ENCODE assay signal across 12 cellular contexts in genomic region chr16:70692481-70693203, GRCh38. TPM values are rescaled to one million over a fixed set of nuclear protein-coding genes. Genes with fewer than 3 reads are reported as not detected.
DNase-seq lines count a peak whose midpoint lies in the region; ATAC-seq, FAIRE-seq and TF ChIP-seq lines count a peak whose summit lies in the region.
"Had no signal": no experiment of that assay in that cellular context is flagged by ENCODE, and none has a peak within 500 bp of the region (broad histone marks: within the 10 kb centered on the region; RNA-seq: fewer than 3 reads in every experiment).

No MANE protein-coding gene starts in this region.

- peak overlapping the region in 6 of 11 experiments; percentile 23 to 65 (median 59); a peak in 14 of 22 replicates for H3K9ac ChIP-seq in BLaER1 treated with 17β-estradiol and CSF1 and Interleukin-3, amounts not matched to agents 10 nM and 100 nM
- peak overlapping the region in 1 of 2 donors; percentile 26 for H3K9ac ChIP-seq in kidney (ENCODE audit: low read length in 2 of 2)

- H3K4me3 ChIP-seq in BLaER1 treated with 17β-estradiol and CSF1 and Interleukin-3, amounts not matched to agents 10 nM and 100 nM: no peak overlapping the region; a peak in 2 of 20 replicates
- no peak overlapping the region for H3K4me3 ChIP-seq in kidney (ENCODE audit: low read length in 2 of 2)

- H4K20me1 ChIP-seq in BLaER1 treated with 17β-estradiol and CSF1 and Interleukin-3, amounts not matched to agents 10 nM and 100 nM: peaks cover 0 to 100% (median 13%) of the 10 kb centered on the region in 11 experiments; a peak in 12 of 22 replicates

- intact Hi-C loops in kidney (cut with DNase I): no loop called here

- peaks cover 29 to 100% (median 92%) of the 10 kb centered on the region in 10 experiments for H3K4me1 ChIP-seq in BLaER1 treated with 17β-estradiol and CSF1 and Interleukin-3, amounts not matched to agents 10 nM and 100 nM
- H3K4me1 ChIP-seq in kidney (ENCODE audit: control insufficient read depth in 1 of 2, insufficient read depth in 1 of 2, low read depth in 1 of 2, low read length in 2 of 2): peaks cover 23 to 66% of the 10 kb centered on the region in 2 donors

- H3K27ac ChIP-seq in BLaER1 treated with 17β-estradiol and CSF1 and Interleukin-3, amounts not matched to agents 10 nM and 100 nM: peak overlapping the region in 7 of 11 experiments; percentile 28 to 78 (median 58); a peak in 12 of 22 replicates
- peak overlapping the region; percentile 58 for H3K27ac ChIP-seq in adipose tissue (ENCODE audit: low read depth, low read length)
- peak overlapping the region; percentile 71 to 74 for H3K27ac ChIP-seq in kidney (ENCODE audit: low read depth in 2 of 2, low read length in 2 of 2)

- H3K27me3 ChIP-seq in BLaER1 treated with 17β-estradiol and CSF1 and Interleukin-3, amounts not matched to agents 10 nM and 100 nM: no peaks in the 10 kb centered on the region

- H3K4me2 ChIP-seq in BLaER1 treated with 17β-estradiol and CSF1 and Interleukin-3, amounts not matched to agents 10 nM and 100 nM: peak overlapping the region in 9 of 11 experiments; percentile 40 to 97 (median 91); a peak in 18 of 22 replicates

- TF ChIP-seq CTCF in kidney (IDR thresholded peaks at IDR 0.05; ENCODE audit: borderline replicate concordance, extremely low read depth, insufficient read depth): no peak

- peak; percentile 94 for DNase-seq in kidney
- peak; percentile 48 for DNase-seq in retina
- no peak for DNase-seq in urothelium cell line (ENCODE audit: low spot score)
- DNase-seq in islet precursor cell: no peak
- DNase-seq in NCI-H1694 (lab: John Stamatoyannopoulos, UW): no peak
- DNase-seq: activated CD8-positive, alpha-beta T cell treated with anti-CD3 and anti-CD28 coated beads, Interleukin-2, amount 10 ng/mL, durations not matched to agents 7 days and 5 days; activated naive CD8-positive, alpha-beta T cell treated with anti-CD3 and anti-CD28 coated beads, Interleukin-2, amount 10 ng/mL, durations not matched to agents 7 days and 5 days had no signal

- no peak for ATAC-seq in HG02852 (IDR thresholded peaks at IDR 0.05; ENCODE audit: unreplicated experiment)
- ATAC-seq: activated CD8-positive, alpha-beta T cell treated with anti-CD3 and anti-CD28 coated beads, Interleukin-2, amount 10 ng/mL, durations not matched to agents 7 days and 5 days; left lobe of liver had no signal

- H3K36me3 ChIP-seq in BLaER1 treated with 17β-estradiol and CSF1 and Interleukin-3, amounts not matched to agents 10 nM and 100 nM: peaks cover 0 to 88% (median 0%) of the 10 kb centered on the region in 11 experiments; a peak in 7 of 22 replicates
- H3K36me3 ChIP-seq in kidney (ENCODE audit: control insufficient read depth in 1 of 2, insufficient read depth in 2 of 2, low read length in 2 of 2): no peaks in the 10 kb centered on the region

- no peak for FAIRE-seq in kidney (lab: Jason Lieb, UNC)
- no peak for FAIRE-seq in urothelium cell line (lab: Jason Lieb, UNC)

- H3K9me3 ChIP-seq in BLaER1 treated with 17β-estradiol and CSF1 and Interleukin-3, amounts not matched to agents 10 nM and 100 nM (replicated peaks in 1 of 11): no peaks in the 10 kb centered on the region
- no peaks in the 10 kb centered on the region for H3K9me3 ChIP-seq in kidney (ENCODE audit: control insufficient read depth in 1 of 2, low read length in 2 of 2)

- 71 to 88% (median 85%) methylated on average over 17 to 21 of the region's 21 CpGs for WGBS in adipose tissue, 3 donors

RNA-seq across cellular contexts. Expression of gene MTSS2, which starts 6.8 kb away (rescaled TPM):
- 10 to 100 TPM in 2 of 3 donors, 1 to 10 TPM in 1; 9.4 to 36.6 (median 32.7) TPM for polyA plus RNA-seq in adipose tissue
- total RNA-seq in kidney: 33.0 TPM
- 19.2 TPM for polyA plus RNA-seq in kidney (ENCODE audit: insufficient read depth, low read depth, low replicate concordance)

RNA-seq across cellular contexts. Expression of gene IL34, which starts 46.3 kb away (rescaled TPM):
- polyA plus RNA-seq in adipose tissue (1 to 10 TPM in 2 of 3 donors, under 1 TPM in 1; 0.76 to 3.0 (median 1.4) TPM), kidney (ENCODE audit: insufficient read depth, low read depth, low replicate concordance) (5.9 TPM)
- 7.4 TPM for total RNA-seq in kidney
- total RNA-seq: T-helper 1 cell treated with Interleukin-12 subunit alpha and Interleukin-12 subunit beta and Interleukin-4 antibody, amounts not matched to agents 30 ng/mL and 1 ng/mL, for 36 hours had no signal

Comparison
In these comparisons a context has a peak if more than half of its experiments do, and no peak if none do; other contexts are left out.
1. DNase-seq: peak in kidney (single experiment) and retina (single experiment); none in urothelium cell line (single experiment), islet precursor cell (single experiment) and NCI-H1694 (single experiment).
2. Peak in every context shown above with its lines, with median percentiles within 50 percentile points of each other: H3K27ac ChIP-seq.